Comparison of ENCODE assay signal across 8 cellular contexts in the genomic region with DNA sequence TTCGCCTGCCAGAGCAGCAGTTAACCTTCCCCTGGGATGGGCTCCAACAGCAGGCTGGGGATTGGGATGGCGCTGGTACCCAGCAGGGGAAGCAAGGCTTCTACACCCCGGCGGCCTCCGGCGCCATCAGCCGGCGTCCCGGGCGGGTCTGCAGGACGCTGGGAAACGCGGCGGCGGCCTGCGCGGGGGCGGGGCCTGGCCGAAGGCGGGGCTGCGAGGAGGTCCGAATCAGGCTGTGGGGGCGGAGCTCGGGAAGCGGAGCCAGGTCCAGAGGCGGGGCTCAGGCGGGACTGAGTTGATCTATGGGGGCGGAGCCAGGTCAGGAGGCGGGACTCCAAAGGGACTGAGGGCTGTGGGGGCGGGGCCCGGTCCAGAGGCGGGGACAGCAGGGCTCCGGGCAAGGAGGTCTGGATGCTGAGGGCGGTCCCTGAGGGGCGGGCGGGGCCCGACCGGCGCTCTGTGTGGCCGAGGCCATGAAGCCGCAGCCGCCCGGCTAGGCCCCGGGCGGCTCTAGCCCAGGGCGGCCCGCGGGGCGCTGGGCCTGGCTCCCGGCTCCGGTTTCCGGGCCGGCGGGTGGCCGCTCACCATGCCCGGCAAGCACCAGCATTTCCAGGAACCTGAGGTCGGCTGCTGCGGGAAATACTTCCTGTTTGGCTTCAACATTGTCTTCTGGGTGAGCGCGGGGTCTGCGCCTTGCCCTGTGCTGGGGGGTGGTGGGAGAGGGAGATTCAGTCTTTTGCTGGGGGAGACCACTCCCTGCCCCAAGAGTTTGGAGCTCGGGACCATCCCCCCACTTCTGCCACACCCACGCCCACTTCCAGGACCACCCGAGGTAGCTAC. TPM values are rescaled to one million over a fixed set of nuclear protein-coding genes. Genes with fewer than 3 reads are reported as not detected.
DNase-seq lines count a peak whose midpoint lies in the region; ATAC-seq and TF ChIP-seq lines count a peak whose summit lies in the region.

A gene with protein sequence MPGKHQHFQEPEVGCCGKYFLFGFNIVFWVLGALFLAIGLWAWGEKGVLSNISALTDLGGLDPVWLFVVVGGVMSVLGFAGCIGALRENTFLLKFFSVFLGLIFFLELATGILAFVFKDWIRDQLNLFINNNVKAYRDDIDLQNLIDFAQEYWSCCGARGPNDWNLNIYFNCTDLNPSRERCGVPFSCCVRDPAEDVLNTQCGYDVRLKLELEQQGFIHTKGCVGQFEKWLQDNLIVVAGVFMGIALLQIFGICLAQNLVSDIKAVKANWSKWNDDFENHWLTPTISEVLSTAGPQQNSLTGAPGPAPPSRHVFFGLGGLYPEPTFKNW (plus strand): TSS at position 455 of the 840 bp plus-strand sequence. CDS start 132 bp downstream, at position 587.

- H3K9ac ChIP-seq in fibroblast of lung (ENCODE audit: insufficient read depth, low read length) = peak within 1 kb of the TSS; percentile 87

- H4K20me1 ChIP-seq in fibroblast of lung (ENCODE audit: control insufficient read depth, extremely low read depth, insufficient read depth, low read length) = no peaks in the 10 kb centered on the region

- peak within 1 kb of the TSS; percentile 89 for H3K4me3 Mint-ChIP-seq in activated T-helper 17 cell treated with anti-CD3 and anti-CD28 coated beads, Interleukin-2, amount 50 U/mL, for 72 hours
- peak within 1 kb of the TSS; percentile 80 to 94 (median 90) for H3K4me3 Mint-ChIP-seq in naive thymus-derived CD8-positive, alpha-beta T cell

- peaks cover 21% of the 10 kb centered on the region for H3K4me1 Mint-ChIP-seq in activated T-helper 17 cell treated with anti-CD3 and anti-CD28 coated beads, Interleukin-2, amount 50 U/mL, for 72 hours
- H3K4me1 Mint-ChIP-seq in naive thymus-derived CD8-positive, alpha-beta T cell = peaks cover 35 to 61% (median 56%) of the 10 kb centered on the region in 4 donors

- peak; percentile 96 for ATAC-seq in activated T-helper 17 cell treated with anti-CD3 and anti-CD28 coated beads, Interleukin-2, amount 50 U/mL, for 72 hours (replicated peaks)
- peak; percentile 83 to 84 for ATAC-seq in naive thymus-derived CD8-positive, alpha-beta T cell

- peaks cover 6% of the 10 kb centered on the region for H3K36me3 Mint-ChIP-seq in activated T-helper 17 cell treated with anti-CD3 and anti-CD28 coated beads, Interleukin-2, amount 50 U/mL, for 72 hours (ENCODE audit: low read depth)
- peaks cover 0 to 1% (median 0%) of the 10 kb centered on the region in 3 donors for H3K36me3 Mint-ChIP-seq in naive thymus-derived CD8-positive, alpha-beta T cell

- no peaks in the 10 kb centered on the region for H3K36me3 ChIP-seq in fibroblast of lung (ENCODE audit: control insufficient read depth, insufficient read depth, low read length)

- DNase-seq in EL = peak; percentile 99
- DNase-seq in H4 (ENCODE audit: low spot score) = peak; percentile 99
- DNase-seq in LNCaP clone FGC (ENCODE audit: low read depth) = peak; percentile 92
- peak; percentile 100 for DNase-seq in RWPE1 (ENCODE audit: low spot score)
- peak; percentile 96 to 99 for DNase-seq in fibroblast of lung (ENCODE audit: low read depth in 2 of 2)
- DNase-seq in naive thymus-derived CD8-positive, alpha-beta T cell = peak; percentile 87 to 98 (median 93)
- peak; percentile 80 to 97 (median 88) for DNase-seq in stimulated activated naive CD4-positive, alpha-beta T cell (lab: John Stamatoyannopoulos, UW)

- H3K9me3 ChIP-seq in fibroblast of lung (ENCODE audit: control insufficient read depth, insufficient read depth, low read depth, low read length) = no peaks in the 10 kb centered on the region

- H3K4me1 ChIP-seq in fibroblast of lung (ENCODE audit: control insufficient read depth, extremely low read depth, insufficient read depth, low read length) = peaks cover 11% of the 10 kb centered on the region

- CTCF ChIA-PET in RWPE1 (lab: Yijun Ruan, JAX) = interaction anchor here (0.6 to 6.3 kb wide), 6 partner anchors 13 to 237 kb away, joined by 3 to 31 read pairs (median 4); no protein-coding TSS in a partner anchor

- H3K27me3 Mint-ChIP-seq in activated T-helper 17 cell treated with anti-CD3 and anti-CD28 coated beads, Interleukin-2, amount 50 U/mL, for 72 hours = no peaks in the 10 kb centered on the region
- H3K27me3 Mint-ChIP-seq in naive thymus-derived CD8-positive, alpha-beta T cell = no peaks in the 10 kb centered on the region

- H3K4me2 ChIP-seq in fibroblast of lung (ENCODE audit: extremely low read depth, insufficient read depth, low read length) = peak within 1 kb of the TSS; percentile 95

- H3K4me3 ChIP-seq in LNCaP clone FGC (ENCODE audit: low read depth, low read length) = peak within 1 kb of the TSS; percentile 81
- peak within 1 kb of the TSS; percentile 79 to 89 (median 82) for H3K4me3 ChIP-seq in fibroblast of lung (replicated peaks in 1 of 4; ENCODE audit: control extremely low read depth in 1 of 4, insufficient read depth in 1 of 4, low read depth in 3 of 4, low read length in 4 of 4)

- TF ChIP-seq CTCF in LNCaP clone FGC (IDR thresholded peaks at IDR 0.05; ENCODE audit: control insufficient read depth, extremely low read depth, insufficient read depth) = peak; percentile 47
- no peak; the same call in 1 of the 2 replicates for TF ChIP-seq CTCF in RWPE1 (conservative IDR thresholded peaks at IDR 0.05; ENCODE audit: low read depth)
- peak; percentile 22 to 30 for TF ChIP-seq CTCF in fibroblast of lung (conservative IDR thresholded peaks at IDR 0.05 in 1 of 2, IDR thresholded peaks at IDR 0.05 in 1 of 2; ENCODE audit: low read depth in 1 of 2, low read length in 2 of 2)

- no peaks in the 10 kb centered on the region for H3K27me3 ChIP-seq in fibroblast of lung (ENCODE audit: control insufficient read depth, insufficient read depth, low read length)

- H3K27ac ChIP-seq in RWPE1 (peak within 1 kb of the TSS; percentile 72), fibroblast of lung (ENCODE audit: insufficient read depth, low read length) (peak within 1 kb of the TSS; percentile 61)

- peak within 1 kb of the TSS; percentile 96 for H2AFZ ChIP-seq in fibroblast of lung (ENCODE audit: low read length)

- POLR2A ChIA-PET in RWPE1 (lab: Yijun Ruan, JAX; ENCODE audit: low non-redundant PET) = interaction anchor here (0.5 to 1.2 kb wide), 3 partner anchors 13 to 250 kb away, joined by 3 read pairs; no protein-coding TSS in a partner anchor
- POLR2A ChIA-PET in naive thymus-derived CD8-positive, alpha-beta T cell (lab: Charles Lee) = interaction anchor here (0.7 to 3.5 kb wide), 14 partner anchors 10 to 359 kb away, joined by 3 to 23 read pairs (median 4); a partner anchor contains a TSS

- peaks cover 12% of the 10 kb centered on the region for H3K79me2 ChIP-seq in fibroblast of lung (ENCODE audit: control insufficient read depth, insufficient read depth, low read length)

- no peaks in the 10 kb centered on the region for H3K9me3 Mint-ChIP-seq in activated T-helper 17 cell treated with anti-CD3 and anti-CD28 coated beads, Interleukin-2, amount 50 U/mL, for 72 hours
- no peaks in the 10 kb centered on the region for H3K9me3 Mint-ChIP-seq in naive thymus-derived CD8-positive, alpha-beta T cell

- peak within 1 kb of the TSS; percentile 79 for H3K27ac Mint-ChIP-seq in activated T-helper 17 cell treated with anti-CD3 and anti-CD28 coated beads, Interleukin-2, amount 50 U/mL, for 72 hours
- peak within 1 kb of the TSS; percentile 80 to 96 (median 91) for H3K27ac Mint-ChIP-seq in naive thymus-derived CD8-positive, alpha-beta T cell

RNA-seq across cellular contexts. Expression of the gene that starts here (rescaled TPM):
- total RNA-seq in H4 (2014; rRNA removed; shearing (Covaris generic)) = 48.0 and 49.6 TPM in 2 replicates
- total RNA-seq in activated T-helper 17 cell treated with anti-CD3 and anti-CD28 coated beads, Interleukin-2, amount 50 U/mL, for 72 hours = 10 to 100 TPM; 26.7 to 53.0 TPM
- total RNA-seq in fibroblast of lung = 29.0 and 35.2 TPM in 2 replicates
- 34.8 and 43.5 TPM in 2 replicates for polyA plus RNA-seq in fibroblast of lung
- polyA plus RNA-seq in fibroblast of lung (2012) = 38.1 and 58.2 TPM in 2 replicates
- polyA minus RNA-seq in fibroblast of lung (ENCODE audit: low replicate concordance) = 44.6 and 56.7 TPM in 2 replicates
- 10 to 100 TPM; 19.4 to 21.4 TPM for total RNA-seq in naive thymus-derived CD8-positive, alpha-beta T cell
- 10 to 100 TPM; 13.5 to 26.0 (median 18.4) TPM for polyA plus RNA-seq in naive thymus-derived CD8-positive, alpha-beta T cell

Comparison
In these comparisons a context has a peak if more than half of its experiments do, and no peak if none do; other contexts are left out.
1. Peak in every context shown above with its lines: DNase-seq, ATAC-seq, H3K4me3 ChIP-seq and H3K27ac ChIP-seq.